Comparison of ENCODE assay signal across 1 cellular context in the genomic region with DNA sequence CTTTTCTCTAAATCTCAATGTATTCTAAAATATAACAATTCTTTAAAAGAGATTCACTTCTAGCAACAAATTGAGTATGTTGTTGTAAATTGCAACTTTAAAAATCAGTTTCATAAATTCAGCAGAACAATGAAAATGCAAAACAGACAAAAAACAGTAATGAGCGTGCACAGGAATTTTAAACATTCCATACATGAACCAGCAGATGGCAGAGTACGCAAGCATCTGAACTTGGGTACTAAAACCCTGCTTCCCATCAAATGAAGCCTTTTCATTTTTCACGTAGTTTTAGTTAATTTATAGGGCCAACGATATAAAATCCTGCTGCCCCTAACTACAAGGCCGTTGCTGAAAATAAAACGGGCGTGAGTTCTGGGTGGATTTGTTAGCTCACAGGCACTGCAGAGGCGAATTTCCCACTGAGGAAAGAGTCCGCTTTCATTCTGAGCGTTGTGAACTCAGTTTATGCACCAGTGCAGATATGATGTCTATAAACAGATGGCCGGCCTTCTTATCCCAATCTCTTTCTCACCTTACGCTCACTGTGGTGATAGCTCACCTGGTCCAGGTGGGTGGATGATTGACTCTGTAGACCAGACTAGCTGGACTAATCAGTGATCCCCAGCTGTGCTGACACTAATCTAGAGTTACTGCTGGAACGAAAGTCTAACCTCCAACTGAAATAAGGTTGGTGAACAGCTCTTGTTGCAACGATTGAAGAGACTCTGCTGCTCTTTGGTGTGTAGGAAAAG.
TF ChIP-seq lines count a peak whose summit lies in the region.

No MANE protein-coding gene starts in this region.

TF ChIP-seq in A549, 52 proteins besides CTCF, POLR2A, EP300 and RAD21 (continued from another document):
- no peak for TF ChIP-seq ZNF302 (CRISPR knock-in tag; IDR thresholded peaks at IDR 0.05)
- TF ChIP-seq RARB (CRISPR knock-in tag; IDR thresholded peaks at IDR 0.05): no peak
- no peak for TF ChIP-seq NR3C1 (IDR thresholded peaks at IDR 0.05)
TF ChIP-seq in A549: peak in this region for 2.
